ENCODE assay signal across 1 cellular context in the genomic region with DNA sequence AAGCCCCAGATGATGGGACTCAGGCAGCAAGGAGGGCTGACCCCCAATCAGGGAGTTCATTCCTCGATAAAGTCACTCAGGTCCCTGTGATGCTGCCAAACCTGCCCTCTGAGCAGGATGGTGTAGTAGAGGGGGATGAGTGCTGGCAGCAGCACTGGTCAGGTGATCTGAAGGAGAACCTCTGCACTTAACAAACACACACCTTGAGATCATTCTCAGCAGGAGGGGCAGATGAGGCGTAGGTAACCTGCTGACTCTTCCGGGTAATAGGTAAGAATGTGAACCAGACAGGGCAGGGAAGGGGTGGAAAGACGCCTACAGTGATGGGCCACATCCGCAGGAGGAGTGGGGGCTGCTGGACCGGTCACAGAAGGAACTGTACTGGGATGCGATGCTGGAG.
TF ChIP-seq lines count a peak whose summit lies in the region.

No MANE protein-coding gene starts in this region.

TF ChIP-seq in WTC11, 78 proteins besides CTCF, POLR2A, EP300 and RAD21 (continued from another document):
- TF ChIP-seq, protein P1, sequence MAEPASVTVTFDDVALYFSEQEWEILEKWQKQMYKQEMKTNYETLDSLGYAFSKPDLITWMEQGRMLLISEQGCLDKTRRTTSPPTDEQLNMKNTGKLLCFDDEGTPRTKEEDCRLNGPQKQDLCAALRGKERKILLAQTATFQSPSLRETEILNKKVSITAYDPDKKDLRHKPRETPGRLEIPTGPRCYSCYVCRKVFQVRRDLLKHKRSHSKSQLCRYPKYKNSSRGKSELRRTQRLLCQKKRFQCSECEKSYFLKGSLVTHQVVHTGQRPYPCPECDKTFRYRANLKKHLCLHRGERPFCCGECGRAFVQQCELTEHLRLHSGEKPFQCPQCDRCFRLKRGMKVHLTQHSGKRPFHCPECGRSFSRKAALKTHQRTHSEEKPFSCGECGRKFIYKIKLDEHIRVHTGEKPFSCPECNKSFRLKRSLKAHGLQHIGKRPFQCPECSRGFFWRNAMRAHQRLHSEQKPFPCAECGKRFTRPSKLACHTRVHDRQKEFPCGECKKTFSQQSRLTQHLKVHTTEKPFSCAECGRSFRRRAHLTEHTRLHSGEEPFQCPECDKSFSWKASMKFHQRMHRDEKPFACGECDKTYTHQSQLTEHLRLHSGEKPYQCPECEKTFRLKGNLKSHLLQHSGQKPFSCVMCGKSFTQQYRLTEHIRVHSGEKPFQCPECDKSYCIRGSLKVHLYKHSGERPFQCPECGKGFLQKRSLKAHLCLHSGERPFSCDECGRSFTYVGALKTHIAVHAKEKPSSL (CRISPR knock-in tag; conservative IDR thresholded peaks at IDR 0.05), result no peak
- TF ChIP-seq MYBL2 (CRISPR knock-in tag; IDR thresholded peaks at IDR 0.05) (no peak), NR2C2 (CRISPR knock-in tag; IDR thresholded peaks at IDR 0.05) (no peak), ARID4B (CRISPR knock-in tag; IDR thresholded peaks at IDR 0.05; ENCODE audit: borderline replicate concordance) (no peak), SMAD3 (CRISPR knock-in tag; IDR thresholded peaks at IDR 0.05; ENCODE audit: borderline replicate concordance) (no peak), TP53 (CRISPR knock-in tag; IDR thresholded peaks at IDR 0.05) (no peak), ZNF121 (CRISPR knock-in tag; IDR thresholded peaks at IDR 0.05) (no peak), ESRRA (CRISPR knock-in tag; IDR thresholded peaks at IDR 0.05; ENCODE audit: borderline replicate concordance) (no peak), ZNF138 (CRISPR knock-in tag; conservative IDR thresholded peaks at IDR 0.05) (no peak), NFYB (CRISPR knock-in tag; conservative IDR thresholded peaks at IDR 0.05; ENCODE audit: low read depth) (no peak), GTF2I (CRISPR knock-in tag; conservative IDR thresholded peaks at IDR 0.05) (no peak), ZNF219 (CRISPR knock-in tag; IDR thresholded peaks at IDR 0.05; ENCODE audit: borderline replicate concordance) (no peak)
- TF ChIP-seq, protein P2, sequence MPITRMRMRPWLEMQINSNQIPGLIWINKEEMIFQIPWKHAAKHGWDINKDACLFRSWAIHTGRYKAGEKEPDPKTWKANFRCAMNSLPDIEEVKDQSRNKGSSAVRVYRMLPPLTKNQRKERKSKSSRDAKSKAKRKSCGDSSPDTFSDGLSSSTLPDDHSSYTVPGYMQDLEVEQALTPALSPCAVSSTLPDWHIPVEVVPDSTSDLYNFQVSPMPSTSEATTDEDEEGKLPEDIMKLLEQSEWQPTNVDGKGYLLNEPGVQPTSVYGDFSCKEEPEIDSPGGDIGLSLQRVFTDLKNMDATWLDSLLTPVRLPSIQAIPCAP (CRISPR knock-in tag; IDR thresholded peaks at IDR 0.05), result no peak
